Comparison of ENCODE assay signal across 9 cellular contexts in the genomic region with DNA sequence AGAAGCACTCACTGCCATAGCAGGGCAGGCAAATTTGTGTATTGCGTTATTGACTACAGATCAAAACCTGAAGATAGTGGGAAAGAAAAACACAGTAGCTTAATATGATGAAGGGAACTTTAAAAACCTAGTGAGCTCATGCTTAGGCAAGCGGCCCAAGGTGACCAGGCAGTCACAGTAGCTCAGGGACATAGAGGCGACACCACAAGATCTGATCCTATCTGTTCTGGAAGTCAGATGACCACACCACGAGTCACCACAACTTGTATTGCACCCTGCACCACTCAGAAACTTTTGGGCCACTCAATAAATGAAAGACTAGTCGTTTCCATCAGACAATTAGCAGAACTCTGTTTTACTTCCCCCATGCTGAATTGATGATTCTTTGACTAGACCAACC. TPM values are rescaled to one million over a fixed set of nuclear protein-coding genes. Genes with fewer than 3 reads are reported as not detected.
A peak's percentile ranks its signal among the peaks of the same experiment; 100 is the strongest.
DNase-seq lines count a peak whose midpoint lies in the region; ATAC-seq and TF ChIP-seq lines count a peak whose summit lies in the region.
"Had no signal": no experiment of that assay in that cellular context is flagged by ENCODE, and none has a peak within 500 bp of the region (broad histone marks: within the 10 kb centered on the region; RNA-seq: fewer than 3 reads in every experiment).

No MANE protein-coding gene starts in this region.

- peak overlapping the region; percentile 56 for H3K4me3 Mint-ChIP-seq in activated CD4-positive, alpha-beta memory T cell treated with anti-CD3 and anti-CD28 coated beads, Interleukin-2, amount 10 ng/mL, durations not matched to agents 7 days and 5 days
- peak overlapping the region; percentile 50 for H3K4me3 Mint-ChIP-seq in type B pancreatic cell
- no peak overlapping the region for H3K4me3 Mint-ChIP-seq in glutamatergic neuron (ENCODE audit: unreplicated experiment)

- TF ChIP-seq CTCF in type B pancreatic cell (conservative IDR thresholded peaks at IDR 0.05) (no peak), glutamatergic neuron (IDR thresholded peaks at IDR 0.05; ENCODE audit: partially characterized antibody, unreplicated experiment) (no peak), coronary artery (IDR thresholded peaks at IDR 0.05) (no peak)

- H3K4me1 Mint-ChIP-seq in activated CD4-positive, alpha-beta memory T cell treated with anti-CD3 and anti-CD28 coated beads, Interleukin-2, amount 10 ng/mL, durations not matched to agents 7 days and 5 days: peaks cover 57% of the 10 kb centered on the region
- H3K4me1 Mint-ChIP-seq in type B pancreatic cell (ENCODE audit: unreplicated experiment) (peaks cover 17% of the 10 kb centered on the region), glutamatergic neuron (ENCODE audit: low read depth, unreplicated experiment) (no peaks in the 10 kb centered on the region)

- H3K9me3 Mint-ChIP-seq in activated CD4-positive, alpha-beta memory T cell treated with anti-CD3 and anti-CD28 coated beads, Interleukin-2, amount 10 ng/mL, durations not matched to agents 7 days and 5 days: no peaks in the 10 kb centered on the region
- H3K9me3 Mint-ChIP-seq in type B pancreatic cell (no peaks in the 10 kb centered on the region), glutamatergic neuron (ENCODE audit: unreplicated experiment) (no peaks in the 10 kb centered on the region)

- DNase-seq in activated naive CD4-positive, alpha-beta T cell treated with Interleukin-2 at 50 U/mL for 16 hours: peak; percentile 12
- no peak for DNase-seq in activated naive CD4-positive, alpha-beta T cell (lab: John Stamatoyannopoulos, UW)
- peak; percentile 20 for DNase-seq in activated CD4-positive, alpha-beta memory T cell treated with anti-CD3 and anti-CD28 coated beads, Interleukin-2, amount 10 ng/mL, durations not matched to agents 7 days and 5 days
- peak in 1 of 3 donors; percentile 56 for DNase-seq in right cardiac atrium
- DNase-seq in type B pancreatic cell (ENCODE audit: extremely low spot score, unreplicated experiment): no peak
- DNase-seq in glutamatergic neuron: no peak
- DNase-seq in SKM-1 treated with dmso at 0.1 percent for 144 hours (lab: John Stamatoyannopoulos, UW; ENCODE audit: unreplicated experiment): no peak
- no peak for DNase-seq in coronary artery (ENCODE audit: low spot score)
- DNase-seq: NCI-H1436 treated with DMSO at 0.1 percent for 48 hours had no signal

- intact Hi-C loops in right cardiac atrium (cut with DNase I): loop anchor here in 2 of 4 donors (5.0 to 10.0 kb wide), 2 partner anchors 56 to 78 kb away; no protein-coding TSS in a partner anchor

- peaks cover 2% of the 10 kb centered on the region for H3K27me3 Mint-ChIP-seq in activated CD4-positive, alpha-beta memory T cell treated with anti-CD3 and anti-CD28 coated beads, Interleukin-2, amount 10 ng/mL, durations not matched to agents 7 days and 5 days
- H3K27me3 Mint-ChIP-seq in type B pancreatic cell: peaks cover 34% of the 10 kb centered on the region
- H3K27me3 Mint-ChIP-seq in glutamatergic neuron (ENCODE audit: unreplicated experiment): peaks cover 3% of the 10 kb centered on the region

- POLR2A ChIA-PET in activated CD4-positive, alpha-beta memory T cell treated with anti-CD3 and anti-CD28 coated beads, Interleukin-2, amount 10 ng/mL, durations not matched to agents 7 days and 5 days (lab: Charles Lee): interaction anchor here (0.6 to 1.7 kb wide), 7 partner anchors 13 to 589 kb away, joined by 3 to 7 read pairs (median 4); partner anchors contain the start of gene ENPP4

- H3K27ac Mint-ChIP-seq in activated CD4-positive, alpha-beta memory T cell treated with anti-CD3 and anti-CD28 coated beads, Interleukin-2, amount 10 ng/mL, durations not matched to agents 7 days and 5 days: peak overlapping the region; percentile 90
- H3K27ac Mint-ChIP-seq in type B pancreatic cell: peak overlapping the region; percentile 92
- no peak overlapping the region for H3K27ac Mint-ChIP-seq in glutamatergic neuron (ENCODE audit: unreplicated experiment)

- H3K27ac ChIP-seq in right cardiac atrium (ENCODE audit: low read length) (peak overlapping the region; percentile 95), coronary artery (no peak overlapping the region)

- H3K4me1 ChIP-seq in right cardiac atrium (ENCODE audit: control insufficient read depth, insufficient read depth, low read length): peaks cover 8% of the 10 kb centered on the region

- no peak overlapping the region for H3K4me3 ChIP-seq in right cardiac atrium (ENCODE audit: low read length)
- no peak overlapping the region for H3K4me3 ChIP-seq in coronary artery

- peak; percentile 30 to 45 for ATAC-seq in right cardiac atrium

- 67% methylated on average over 5 of the region's 5 CpGs for WGBS in right cardiac atrium

- H3K36me3 Mint-ChIP-seq in activated CD4-positive, alpha-beta memory T cell treated with anti-CD3 and anti-CD28 coated beads, Interleukin-2, amount 10 ng/mL, durations not matched to agents 7 days and 5 days (ENCODE audit: low read depth): no peaks in the 10 kb centered on the region
- H3K36me3 Mint-ChIP-seq in type B pancreatic cell (peaks cover 4% of the 10 kb centered on the region), glutamatergic neuron (ENCODE audit: unreplicated experiment) (no peaks in the 10 kb centered on the region)

- no peaks in the 10 kb centered on the region for H3K9me3 ChIP-seq in right cardiac atrium (ENCODE audit: control insufficient read depth, low read length)

- CTCF ChIA-PET in activated CD4-positive, alpha-beta memory T cell treated with anti-CD3 and anti-CD28 coated beads, Interleukin-2, amount 10 ng/mL, durations not matched to agents 7 days and 5 days (lab: Charles Lee): interaction anchor here (0.5 to 2.2 kb wide), 4 partner anchors 80 to 400 kb away, joined by 3 to 9 read pairs (median 5); no protein-coding TSS in a partner anchor

- H3K27me3 ChIP-seq in right cardiac atrium (ENCODE audit: control insufficient read depth, insufficient read depth): no peaks in the 10 kb centered on the region

RNA-seq across cellular contexts. Expression of gene CLIC5, which starts 4.9 kb away (rescaled TPM):
- total RNA-seq in activated CD4-positive, alpha-beta memory T cell treated with anti-CD3 and anti-CD28 coated beads, Interleukin-2, amount 10 ng/mL, durations not matched to agents 7 days and 5 days: 1 to 10 TPM; 7.4 to 8.4 TPM
- total RNA-seq in right cardiac atrium: 100 to 1,000 TPM; 115 to 150 (median 124) TPM
- polyA plus RNA-seq in right cardiac atrium: 60.5 TPM
- total RNA-seq in type B pancreatic cell (ENCODE audit: low replicate concordance): 31.3 and 75.8 TPM in 2 replicates
- total RNA-seq in glutamatergic neuron (ENCODE audit: unreplicated experiment): not detected

Comparison
In these comparisons a context has a peak if more than half of its experiments do, and no peak if none do; other contexts are left out.
1. DNase-seq: peak in activated naive CD4-positive, alpha-beta T cell treated with Interleukin-2 at 50 U/mL for 16 hours (single experiment) and activated CD4-positive, alpha-beta memory T cell treated with anti-CD3 and anti-CD28 coated beads, Interleukin-2, amount 10 ng/mL, durations not matched to agents 7 days and 5 days (single experiment); none in activated naive CD4-positive, alpha-beta T cell (0 of 4), type B pancreatic cell (single experiment), glutamatergic neuron (single experiment), SKM-1 treated with dmso at 0.1 percent for 144 hours (single experiment) and coronary artery (single experiment).